In the genomic region with DNA sequence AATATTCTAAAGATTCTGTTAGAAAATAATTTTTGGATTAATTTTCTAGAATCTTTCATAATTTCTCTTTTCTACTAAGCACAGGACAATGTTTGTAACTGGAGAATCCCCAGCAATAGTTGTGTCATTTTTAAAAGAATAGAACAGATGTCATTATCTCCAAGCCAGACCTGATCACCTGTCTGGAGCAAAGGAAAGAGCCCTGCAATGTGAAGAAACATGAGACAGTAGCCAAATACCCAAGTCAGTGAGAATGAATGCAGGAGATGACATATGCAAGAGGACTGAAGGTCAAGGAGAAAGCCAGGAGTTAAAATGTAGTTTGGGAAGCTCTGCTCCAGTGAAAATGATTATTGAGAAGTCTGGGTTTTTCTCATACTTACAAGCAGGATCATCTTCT, we compare ENCODE assay signal across 36 cellular contexts.
"Had no signal": no experiment of that assay in that cellular context is flagged by ENCODE, and none has a peak within 500 bp of the region (broad histone marks: within the 10 kb centered on the region; RNA-seq: fewer than 3 reads in every experiment).

No MANE protein-coding gene starts in this region.

- H3K4me2 ChIP-seq: KMS-11 had no signal

- DNase-seq: Karpas-422, Kasumi-1, KG1, MG63, MM.1S, MV-4-11, NCI-H1048, NCI-H1092, NCI-H1092 treated with DMSO at 0.1 percent for 48 hours, NCI-H1105, NCI-H1105 treated with DMSO at 0.1 percent for 48 hours, NCI-H1417, NCI-H1417 treated with DMSO at 0.1 percent for 48 hours, NCI-H1436, NCI-H1436 treated with DMSO at 0.1 percent for 48 hours, NCI-H146, NCI-H1694, NCI-H1694 treated with DMSO at 0.1 percent for 48 hours, NCI-H187, NCI-H187 treated with DMSO at 0.1 percent for 48 hours, NCI-H1930, NCI-H2029, NCI-H2029 treated with DMSO at 0.1 percent for 48 hours, NCI-H2081, NCI-H2081 treated with DMSO at 0.1 percent for 48 hours, NCI-H2107, NCI-H2227 treated with DMSO at 0.1 percent for 48 hours, NCI-H226, NCI-H345, NCI-H446, NCI-H446 treated with DMSO at 0.1 percent for 48 hours, NCI-H510A, NCI-H510A treated with DMSO at 0.1 percent for 48 hours, NCI-H524, NCI-H524 treated with DMSO at 0.1 percent for 48 hours had no signal

- H3K9ac ChIP-seq: KMS-11 had no signal

- H3K36me3 ChIP-seq: MG63 had no signal

- H3K9me3 ChIP-seq: MG63 had no signal

- H3K27ac ChIP-seq: KMS-11 had no signal

- H3K27me3 ChIP-seq: MG63 had no signal

- H3K4me3 ChIP-seq: MG63 had no signal
